In the genomic region with DNA sequence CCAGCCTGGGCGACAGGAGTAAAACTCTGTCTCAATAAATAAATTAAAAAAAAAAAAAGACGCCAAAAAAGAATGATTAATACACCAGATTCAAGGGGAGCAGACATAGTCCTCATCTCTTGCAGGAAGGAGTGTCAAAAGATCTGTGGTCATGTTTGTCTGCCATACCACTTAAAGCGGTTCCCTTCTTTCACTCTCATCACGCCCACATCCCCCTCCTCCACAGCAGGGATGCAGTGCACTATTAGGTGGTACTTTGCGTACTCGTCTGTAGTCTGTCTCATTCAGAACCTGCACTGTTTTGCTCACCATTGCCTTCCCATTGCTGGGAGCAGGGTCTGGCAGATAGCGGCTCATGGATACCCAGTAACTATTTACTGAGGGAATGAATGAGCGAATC, we compare ENCODE assay signal across 19 cellular contexts. TPM values are rescaled to one million over a fixed set of nuclear protein-coding genes. Genes with fewer than 3 reads are reported as not detected.
DNase-seq lines count a peak whose midpoint lies in the region; ATAC-seq, FAIRE-seq and TF ChIP-seq lines count a peak whose summit lies in the region.
"Had no signal": no experiment of that assay in that cellular context is flagged by ENCODE, and none has a peak within 500 bp of the region (broad histone marks: within the 10 kb centered on the region; RNA-seq: fewer than 3 reads in every experiment).

No MANE protein-coding gene starts in this region.

- no peaks in the 10 kb centered on the region for H3K36me3 ChIP-seq in BLaER1 treated with 17β-estradiol and CSF1 and Interleukin-3, amounts not matched to agents 10 nM and 100 nM
- H3K36me3 ChIP-seq in naive thymus-derived CD4-positive, alpha-beta T cell (ENCODE audit: control insufficient read depth in 2 of 3, insufficient read depth in 3 of 3, low read length in 3 of 3) = no peaks in the 10 kb centered on the region
- H3K36me3 ChIP-seq: heart left ventricle, ovary, tibial nerve had no signal

- H3K9me3 ChIP-seq in BLaER1 treated with 17β-estradiol and CSF1 and Interleukin-3, amounts not matched to agents 10 nM and 100 nM (replicated peaks in 1 of 11) = peaks cover 0 to 6% (median 0%) of the 10 kb centered on the region in 11 experiments; a peak in 2 of 22 replicates
- no peaks in the 10 kb centered on the region for H3K9me3 ChIP-seq in naive thymus-derived CD4-positive, alpha-beta T cell (ENCODE audit: control insufficient read depth in 2 of 3, low read length in 3 of 3)
- H3K9me3 ChIP-seq: heart left ventricle, ovary, tibial nerve had no signal

- H3K4me2 ChIP-seq in BLaER1 treated with 17β-estradiol and CSF1 and Interleukin-3, amounts not matched to agents 10 nM and 100 nM = peak overlapping the region in 10 of 11 experiments; percentile 6 to 57 (median 44); a peak in 18 of 22 replicates

- TF ChIP-seq CTCF in MCF 10A (IDR thresholded peaks at IDR 0.05; ENCODE audit: unreplicated experiment) = no peak
- no peak for TF ChIP-seq CTCF in GM10266 (IDR thresholded peaks at IDR 0.05; ENCODE audit: control insufficient read depth, insufficient read depth, low read depth, missing control alignments)

- peak; percentile 9 for FAIRE-seq in GM12891 (lab: Jason Lieb, UNC)
- FAIRE-seq: TTC549 had no signal

- peaks cover 16 to 49% (median 44%) of the 10 kb centered on the region in 7 donors for H3K4me1 Mint-ChIP-seq in naive thymus-derived CD4-positive, alpha-beta T cell
- H3K4me1 Mint-ChIP-seq in MCF 10A (ENCODE audit: insufficient read depth, unreplicated experiment) = peaks cover 7% of the 10 kb centered on the region

- H3K36me3 Mint-ChIP-seq in naive thymus-derived CD4-positive, alpha-beta T cell = no peaks in the 10 kb centered on the region
- H3K36me3 Mint-ChIP-seq in MCF 10A (ENCODE audit: insufficient read depth, unreplicated experiment) = no peaks in the 10 kb centered on the region
- H3K36me3 Mint-ChIP-seq: natural killer cell treated with Interleukin-12 subunit alpha and Interleukin-12 subunit beta and Interleukin-15 and Interleukin-18, amount 100 ng/mL, for 72 hours; stimulated activated naive B cell treated with anti-CD40 and anti-IgM and Interleukin-4, amounts not matched to agents 10 μg/mL and 1 μg/mL and 100 μg/mL, for 72 hours had no signal

- peaks cover 0 to 10% (median 0%) of the 10 kb centered on the region in 5 donors for H3K27me3 Mint-ChIP-seq in naive thymus-derived CD4-positive, alpha-beta T cell
- no peaks in the 10 kb centered on the region for H3K27me3 Mint-ChIP-seq in MCF 10A (ENCODE audit: insufficient read depth, unreplicated experiment)

- H3K9me3 Mint-ChIP-seq in naive thymus-derived CD4-positive, alpha-beta T cell = peaks cover 0 to 4% (median 0%) of the 10 kb centered on the region in 11 donors
- no peaks in the 10 kb centered on the region for H3K9me3 Mint-ChIP-seq in MCF 10A (ENCODE audit: unreplicated experiment)
- H3K9me3 Mint-ChIP-seq: activated T-helper 2 cell treated with anti-CD3 and anti-CD28 coated beads, Interferon-gamma antibody, Interleukin-2, Interleukin-4, amounts not matched to agents 10 μg/mL and 5 μg/mL and 100 μg/mL, durations not matched to agents 14 hours and 24 hours and 36 hours; natural killer cell treated with Interleukin-12 subunit alpha and Interleukin-12 subunit beta and Interleukin-15 and Interleukin-18, amount 100 ng/mL, for 72 hours had no signal

- no TSS peak for BruUV-seq in MCF 10A (replicated peaks; lab: Mats Ljungman, UMichigan)

- H3K27me3 ChIP-seq in BLaER1 treated with 17β-estradiol and CSF1 and Interleukin-3, amounts not matched to agents 10 nM and 100 nM = no peaks in the 10 kb centered on the region
- no peaks in the 10 kb centered on the region for H3K27me3 ChIP-seq in naive thymus-derived CD4-positive, alpha-beta T cell (ENCODE audit: control insufficient read depth in 2 of 2, insufficient read depth in 2 of 2, low read length in 2 of 2)
- H3K27me3 ChIP-seq: ovary, tibial nerve had no signal

- no peak for TF ChIP-seq POLR2A in GM12891 (IDR thresholded peaks at IDR 0.05; ENCODE audit: low read depth, low read length)

- no peak overlapping the region for H3K4me3 ChIP-seq in BLaER1 treated with 17β-estradiol and CSF1 and Interleukin-3, amounts not matched to agents 10 nM and 100 nM
- no peak overlapping the region for H3K4me3 ChIP-seq in naive thymus-derived CD4-positive, alpha-beta T cell (ENCODE audit: low read length)
- H3K4me3 ChIP-seq: heart left ventricle, ovary, tibial nerve had no signal

- POLR2A ChIA-PET in naive thymus-derived CD4-positive, alpha-beta T cell (lab: Charles Lee) = interaction anchor here (0.6 to 1.5 kb wide), 2 partner anchors 8 to 25 kb away, joined by 3 to 4 read pairs; no protein-coding TSS in a partner anchor
- POLR2A ChIA-PET in MCF 10A (lab: Yijun Ruan, JAX) = no interaction called here

- peak overlapping the region in 4 of 10 donors; percentile 26 to 45 (median 37) for H3K4me3 Mint-ChIP-seq in naive thymus-derived CD4-positive, alpha-beta T cell
- no peak overlapping the region for H3K4me3 Mint-ChIP-seq in MCF 10A (ENCODE audit: unreplicated experiment)
- H3K4me3 Mint-ChIP-seq: natural killer cell treated with Interleukin-12 subunit alpha and Interleukin-12 subunit beta and Interleukin-15 and Interleukin-18, amount 100 ng/mL, for 72 hours; stimulated activated naive B cell treated with anti-CD40 and anti-IgM and Interleukin-4, amounts not matched to agents 10 μg/mL and 1 μg/mL and 100 μg/mL, for 72 hours had no signal

- ATAC-seq in naive thymus-derived CD4-positive, alpha-beta T cell = peak; percentile 59
- ATAC-seq: heart left ventricle; natural killer cell treated with Interleukin-12 subunit alpha and Interleukin-12 subunit beta and Interleukin-15 and Interleukin-18, amount 100 ng/mL, for 72 hours; right cardiac atrium; stimulated activated naive B cell treated with anti-CD40 and anti-IgM and Interleukin-4, amounts not matched to agents 10 μg/mL and 1 μg/mL and 100 μg/mL, for 72 hours had no signal

- H4K20me1 ChIP-seq in BLaER1 treated with 17β-estradiol and CSF1 and Interleukin-3, amounts not matched to agents 10 nM and 100 nM = no peaks in the 10 kb centered on the region

- peak overlapping the region in 1 of 9 donors; percentile 68 for H3K27ac Mint-ChIP-seq in naive thymus-derived CD4-positive, alpha-beta T cell
- no peak overlapping the region for H3K27ac Mint-ChIP-seq in MCF 10A (ENCODE audit: low read depth, unreplicated experiment)
- H3K27ac Mint-ChIP-seq: activated T-helper 2 cell treated with anti-CD3 and anti-CD28 coated beads, Interferon-gamma antibody, Interleukin-2, Interleukin-4, amounts not matched to agents 10 μg/mL and 5 μg/mL and 100 μg/mL, durations not matched to agents 14 hours and 24 hours and 36 hours; natural killer cell treated with Interleukin-12 subunit alpha and Interleukin-12 subunit beta and Interleukin-15 and Interleukin-18, amount 100 ng/mL, for 72 hours; stimulated activated naive B cell treated with anti-CD40 and anti-IgM and Interleukin-4, amounts not matched to agents 10 μg/mL and 1 μg/mL and 100 μg/mL, for 72 hours had no signal

- DNase-seq in GM12891 (ENCODE audit: insufficient read length, low spot score) = no peak
- DNase-seq in activated CD8-positive, alpha-beta memory T cell treated with anti-CD3 and anti-CD28 coated beads, Interleukin-2, amount 50 U/mL, for 4 hours = peak; percentile 48
- DNase-seq in naive thymus-derived CD4-positive, alpha-beta T cell = peak in 2 of 9 donors; percentile 27 to 31
- DNase-seq in MCF 10A (ENCODE audit: unreplicated experiment) = no peak
- no peak for DNase-seq in GM10266 (ENCODE audit: extremely low spot score)
- DNase-seq in midbrain (lab: John Stamatoyannopoulos, UW) = no peak
- DNase-seq: amygdala; left colon; NCI-H1436; ovary; right cardiac atrium; stimulated activated naive B cell treated with anti-CD40 and anti-IgM and Interleukin-4, amounts not matched to agents 10 μg/mL and 1 μg/mL and 100 μg/mL, for 72 hours had no signal

- intact Hi-C loops in naive thymus-derived CD4-positive, alpha-beta T cell (cut with micrococcal nuclease) = loop anchor here in 1 of 2 donors (2.0 kb wide), 1 partner anchor 16 kb away; no protein-coding TSS in a partner anchor
- intact Hi-C loops in MCF 10A (cut with micrococcal nuclease) = no loop called here

- no peak overlapping the region for H3K9ac ChIP-seq in BLaER1 treated with 17β-estradiol and CSF1 and Interleukin-3, amounts not matched to agents 10 nM and 100 nM

- H3K4me1 ChIP-seq in BLaER1 treated with 17β-estradiol and CSF1 and Interleukin-3, amounts not matched to agents 10 nM and 100 nM = peaks cover 16 to 48% (median 42%) of the 10 kb centered on the region in 10 experiments
- H3K4me1 ChIP-seq in naive thymus-derived CD4-positive, alpha-beta T cell (ENCODE audit: control insufficient read depth in 2 of 2, insufficient read depth in 2 of 2, low read length in 2 of 2) = peaks cover 0 to 36% of the 10 kb centered on the region in 2 donors
- H3K4me1 ChIP-seq: heart left ventricle, tibial nerve had no signal

- CTCF ChIA-PET in naive thymus-derived CD4-positive, alpha-beta T cell (lab: Charles Lee) = interaction anchor here (0.6 to 1.2 kb wide), 3 partner anchors 17 to 29 kb away, joined by 3 read pairs; no protein-coding TSS in a partner anchor
- CTCF ChIA-PET in MCF 10A (lab: Yijun Ruan, JAX) = interaction anchor here (2.0 to 4.6 kb wide), 2 partner anchors 10 to 13 kb away, joined by 9 to 24 read pairs; no protein-coding TSS in a partner anchor

- no peak overlapping the region for H3K27ac ChIP-seq in BLaER1 treated with 17β-estradiol and CSF1 and Interleukin-3, amounts not matched to agents 10 nM and 100 nM
- H3K27ac ChIP-seq in naive thymus-derived CD4-positive, alpha-beta T cell (ENCODE audit: low read depth, low read length) = no peak overlapping the region
- H3K27ac ChIP-seq: heart left ventricle, ovary, tibial nerve had no signal

TF ChIP-seq in GM12891, 5 proteins besides CTCF, POLR2A, EP300 and RAD21:
- TF ChIP-seq TAF1 (IDR thresholded peaks at IDR 0.05; ENCODE audit: low read depth, low read length) (no peak), SPI1 (IDR thresholded peaks at IDR 0.05; ENCODE audit: low read depth, low read length) (no peak), POLR2AphosphoS5 (IDR thresholded peaks at IDR 0.05; ENCODE audit: low read depth, low read length) (no peak), PAX5 (IDR thresholded peaks at IDR 0.05; ENCODE audit: insufficient read depth, low read length, severe bottlenecking) (no peak)

RNA-seq across cellular contexts. Expression of a gene that starts 11.2 kb away (rescaled TPM):
- polyA plus RNA-seq in GM12891 (2012; ENCODE audit: low read depth, missing spikeins) = not detected
- total RNA-seq in naive thymus-derived CD4-positive, alpha-beta T cell = 1 to 10 TPM; 1.0 to 3.3 (median 2.5) TPM
- not detected for polyA plus RNA-seq in naive thymus-derived CD4-positive, alpha-beta T cell
- 0.09 and 0.39 TPM in 2 replicates for total RNA-seq in MCF 10A (2022)
- total RNA-seq: Daoy, tibial nerve had no signal
- polyA plus RNA-seq: right cardiac atrium had no signal

RNA-seq across cellular contexts. Expression of a gene that starts 23.2 kb away (rescaled TPM):
- 20.9 TPM for polyA plus RNA-seq in GM12891 (2012; ENCODE audit: low read depth, missing spikeins)
- 100 to 1,000 TPM; 145 to 305 (median 280) TPM for total RNA-seq in naive thymus-derived CD4-positive, alpha-beta T cell
- 1 to 10 TPM; 3.3 to 5.0 TPM for polyA plus RNA-seq in naive thymus-derived CD4-positive, alpha-beta T cell
- 45.8 and 60.1 TPM in 2 replicates for total RNA-seq in MCF 10A (2022)

RNA-seq across cellular contexts. Expression of a gene that starts 49.6 kb away (rescaled TPM):
- polyA plus RNA-seq in GM12891 (2012; ENCODE audit: low read depth, missing spikeins) = 1.7 TPM
- 1 to 10 TPM in 1 of 5 experiments, under 1 TPM in 3, not detected in 1; 0.08 to 2.3 (median 0.32) TPM for total RNA-seq in naive thymus-derived CD4-positive, alpha-beta T cell
- polyA plus RNA-seq in naive thymus-derived CD4-positive, alpha-beta T cell = not detected
- total RNA-seq in MCF 10A (2022) = 3.0 and 3.7 TPM in 2 replicates
